Comparison of ENCODE assay signal across 12 cellular contexts in the genomic region with DNA sequence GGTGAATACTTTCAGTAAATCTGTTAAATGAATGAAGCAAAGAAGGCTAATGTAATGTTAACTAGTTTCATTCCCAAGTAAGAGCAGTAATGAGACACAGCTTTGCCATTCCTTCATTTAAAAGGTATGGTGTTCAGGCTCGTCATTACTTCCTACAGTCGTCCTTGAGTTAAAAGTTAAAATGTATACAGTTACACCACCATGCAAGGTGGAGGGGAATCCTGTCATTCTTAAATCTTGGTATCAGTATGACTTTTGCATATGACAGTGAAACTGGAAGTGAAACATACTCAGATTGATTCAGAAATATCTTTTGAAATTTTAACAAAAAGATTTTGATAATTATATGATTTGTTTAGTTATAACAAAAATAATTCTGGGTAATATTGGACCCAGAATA. TPM values are rescaled to one million over a fixed set of nuclear protein-coding genes. Genes with fewer than 3 reads are reported as not detected.
DNase-seq lines count a peak whose midpoint lies in the region; ATAC-seq lines count a peak whose summit lies in the region.
"Had no signal": no experiment of that assay in that cellular context is flagged by ENCODE, and none has a peak within 500 bp of the region (broad histone marks: within the 10 kb centered on the region; RNA-seq: fewer than 3 reads in every experiment).

No MANE protein-coding gene starts in this region.

- DNase-seq in sciatic nerve (ENCODE audit: low spot score) (no peak), SHP77 treated with DMSO at 0.1 percent for 48 hours (lab: John Stamatoyannopoulos, UW) (no peak), NCI-H1105 (lab: John Stamatoyannopoulos, UW) (no peak)
- no peak for DNase-seq in CD8-positive, alpha-beta memory T cell
- DNase-seq: C1 segment of cervical spinal cord, endodermal cell, NCI-H1436 treated with DMSO at 0.1 percent for 48 hours, right cardiac atrium had no signal

- intact Hi-C loops in sciatic nerve (cut with DNase I): no loop called here

- no peak overlapping the region for H3K4me3 Mint-ChIP-seq in CD8-positive, alpha-beta memory T cell
- H3K4me3 Mint-ChIP-seq: endodermal cell had no signal

- H3K4me1 ChIP-seq in CD8-positive, alpha-beta memory T cell (ENCODE audit: insufficient read depth, low read length): no peaks in the 10 kb centered on the region

- H3K36me3 Mint-ChIP-seq in CD8-positive, alpha-beta memory T cell: peaks cover 23 to 90% (median 42%) of the 10 kb centered on the region in 3 donors

- CTCF ChIA-PET in CD8-positive, alpha-beta memory T cell (lab: Charles Lee): no interaction called here

- ATAC-seq in GM18502 (IDR thresholded peaks at IDR 0.05; ENCODE audit: poor library complexity, unreplicated experiment) (peak; percentile 99), GM19395 (IDR thresholded peaks at IDR 0.05; ENCODE audit: unreplicated experiment) (peak; percentile 99), HG02852 (IDR thresholded peaks at IDR 0.05; ENCODE audit: unreplicated experiment) (peak; percentile 99), HG03558 (IDR thresholded peaks at IDR 0.05; ENCODE audit: extremely low read depth, unreplicated experiment) (peak; percentile 98), sciatic nerve (no peak)
- ATAC-seq: right cardiac atrium had no signal

- H3K27ac Mint-ChIP-seq in CD8-positive, alpha-beta memory T cell: peak overlapping the region in 1 of 8 donors; percentile 2
- H3K27ac Mint-ChIP-seq: endodermal cell had no signal

- POLR2A ChIA-PET in CD8-positive, alpha-beta memory T cell (lab: Charles Lee): no interaction called here

- no peaks in the 10 kb centered on the region for H3K9me3 ChIP-seq in CD8-positive, alpha-beta memory T cell (ENCODE audit: low read length)

- no peak overlapping the region for H3K4me3 ChIP-seq in CD8-positive, alpha-beta memory T cell (ENCODE audit: low read length)

- no peak overlapping the region for H3K27ac ChIP-seq in CD8-positive, alpha-beta memory T cell (ENCODE audit: low read depth, low read length)

- no peaks in the 10 kb centered on the region for H3K9me3 Mint-ChIP-seq in CD8-positive, alpha-beta memory T cell
- H3K9me3 Mint-ChIP-seq: endodermal cell had no signal

- no peaks in the 10 kb centered on the region for H3K27me3 ChIP-seq in CD8-positive, alpha-beta memory T cell (ENCODE audit: insufficient read depth, low read length, poor library complexity, severe bottlenecking)

- peaks cover 0 to 2% of the 10 kb centered on the region in 2 donors for H3K27me3 Mint-ChIP-seq in CD8-positive, alpha-beta memory T cell

- H3K36me3 ChIP-seq in CD8-positive, alpha-beta memory T cell (ENCODE audit: insufficient read depth, low read length): peaks cover 65% of the 10 kb centered on the region

- H3K4me1 Mint-ChIP-seq in CD8-positive, alpha-beta memory T cell: no peaks in the 10 kb centered on the region
- H3K4me1 Mint-ChIP-seq: endodermal cell had no signal

RNA-seq across cellular contexts. Expression of gene MTRR, which starts 25.9 kb away (rescaled TPM):
- 45.6 TPM for total RNA-seq in sciatic nerve
- 10 to 100 TPM; 45.5 to 50.5 TPM for total RNA-seq in CD8-positive, alpha-beta memory T cell
- polyA plus RNA-seq in CD8-positive, alpha-beta memory T cell: 36.8 TPM

RNA-seq across cellular contexts. Expression of gene FASTKD3, which starts 26.0 kb away (rescaled TPM):
- 6.0 TPM for total RNA-seq in sciatic nerve
- total RNA-seq in CD8-positive, alpha-beta memory T cell: 10 to 100 TPM; 20.4 to 21.3 TPM
- 12.3 TPM for polyA plus RNA-seq in CD8-positive, alpha-beta memory T cell

RNA-seq across cellular contexts. Expression of gene CFAP90, which starts 43.9 kb away (rescaled TPM):
- total RNA-seq in sciatic nerve: 0.36 TPM
- total RNA-seq in CD8-positive, alpha-beta memory T cell: not detected
- not detected for polyA plus RNA-seq in CD8-positive, alpha-beta memory T cell
